12 cellular contexts compared by ENCODE assay signal in the genomic region with DNA sequence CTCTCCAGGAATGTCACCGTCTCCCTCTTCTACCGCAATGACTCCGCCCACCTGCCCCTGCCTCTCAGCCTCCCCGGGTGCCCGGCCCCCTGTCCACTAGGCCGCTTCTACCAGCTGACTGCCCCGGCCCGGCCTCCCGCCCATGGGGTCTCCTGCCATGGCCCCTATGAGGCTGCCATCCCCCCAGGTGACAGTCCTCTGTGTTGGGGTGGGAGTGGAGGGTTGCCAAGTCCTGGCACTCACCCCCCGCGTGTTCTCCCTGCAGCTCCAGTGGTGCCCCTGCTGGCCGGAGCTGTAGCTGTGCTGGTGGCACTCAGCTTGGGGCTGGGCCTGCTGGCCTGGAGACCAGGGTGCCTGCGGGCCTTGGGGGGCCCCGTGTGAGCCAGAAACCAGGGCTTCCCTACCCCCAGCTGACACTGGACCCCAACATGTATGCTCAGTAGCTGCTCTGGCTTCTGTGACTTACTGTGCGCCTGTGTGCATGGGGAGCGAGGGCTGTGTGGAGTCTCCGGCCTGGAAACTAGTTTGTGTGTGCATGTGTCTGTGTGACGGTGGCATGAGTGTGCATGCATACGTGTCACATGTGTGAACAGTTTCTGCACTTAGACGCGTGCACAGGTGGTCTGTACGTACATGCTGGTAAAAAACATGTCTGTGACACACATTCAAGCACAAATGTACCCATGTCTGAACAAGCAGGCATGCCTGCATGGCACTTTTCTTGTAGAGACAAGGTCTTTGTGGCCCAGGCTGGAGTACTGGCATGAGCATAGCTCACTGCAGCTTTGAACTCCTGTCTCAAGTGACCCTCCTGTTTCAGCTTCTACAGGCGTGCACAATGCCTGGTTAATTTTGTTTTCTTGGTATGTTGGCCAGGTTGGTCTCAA. TPM values are rescaled to one million over a fixed set of nuclear protein-coding genes. Genes with fewer than 3 reads are reported as not detected.
DNase-seq lines count a peak whose midpoint lies in the region; ATAC-seq and TF ChIP-seq lines count a peak whose summit lies in the region.
"Had no signal": no experiment of that assay in that cellular context is flagged by ENCODE, and none has a peak within 500 bp of the region (broad histone marks: within the 10 kb centered on the region; RNA-seq: fewer than 3 reads in every experiment).

No MANE protein-coding gene starts in this region.

- ATAC-seq in WTC11 (peak; percentile 28), GM18909 (IDR thresholded peaks at IDR 0.05; ENCODE audit: poor library complexity, unreplicated experiment) (no peak)

- no peak for TF ChIP-seq CTCF in WTC11 (IDR thresholded peaks at IDR 0.05)

- H3K36me3 Mint-ChIP-seq in T-helper 1 cell treated with Interleukin-12 subunit alpha and Interleukin-12 subunit beta and Interleukin-4 antibody, amounts not matched to agents 30 μg/mL and 1 μg/mL, for 36 hours (ENCODE audit: low read depth): peaks cover 5% of the 10 kb centered on the region
- peaks cover 22% of the 10 kb centered on the region for H3K36me3 Mint-ChIP-seq in WTC11
- H3K36me3 Mint-ChIP-seq: natural killer cell treated with Interleukin-12 subunit alpha and Interleukin-12 subunit beta and Interleukin-15 and Interleukin-18, amount 100 ng/mL, for 72 hours had no signal

- H3K27ac Mint-ChIP-seq in T-helper 1 cell treated with Interleukin-12 subunit alpha and Interleukin-12 subunit beta and Interleukin-4 antibody, amounts not matched to agents 30 μg/mL and 1 μg/mL, for 36 hours: peak overlapping the region; percentile 57
- peak overlapping the region; percentile 57; the same call in 1 of the 2 replicates for H3K27ac Mint-ChIP-seq in WTC11
- H3K27ac Mint-ChIP-seq: natural killer cell treated with Interleukin-12 subunit alpha and Interleukin-12 subunit beta and Interleukin-15 and Interleukin-18, amount 100 ng/mL, for 72 hours had no signal

- no peak overlapping the region for H3K4me3 Mint-ChIP-seq in T-helper 1 cell treated with Interleukin-12 subunit alpha and Interleukin-12 subunit beta and Interleukin-4 antibody, amounts not matched to agents 30 μg/mL and 1 μg/mL, for 36 hours
- no peak overlapping the region for H3K4me3 Mint-ChIP-seq in WTC11
- H3K4me3 Mint-ChIP-seq: natural killer cell treated with Interleukin-12 subunit alpha and Interleukin-12 subunit beta and Interleukin-15 and Interleukin-18, amount 100 ng/mL, for 72 hours had no signal

- no peak for DNase-seq in T-helper 1 cell
- peak; percentile 41 for DNase-seq in Jurkat, Clone E6-1 (ENCODE audit: low read depth, low spot score)
- peak; percentile 36 for DNase-seq in WTC11 (ENCODE audit: low spot score)
- peak; percentile 13 for DNase-seq in retina
- no peak for DNase-seq in dedifferentiated amniotic fluid mesenchymal stem cell (ENCODE audit: extremely low spot score)
- DNase-seq in NCI-H1048 (lab: John Stamatoyannopoulos, UW): no peak
- DNase-seq: NCI-H187, tibial artery had no signal

- H3K4me1 Mint-ChIP-seq in T-helper 1 cell treated with Interleukin-12 subunit alpha and Interleukin-12 subunit beta and Interleukin-4 antibody, amounts not matched to agents 30 μg/mL and 1 μg/mL, for 36 hours (ENCODE audit: low read depth): peaks cover 5% of the 10 kb centered on the region
- peaks cover 12% of the 10 kb centered on the region for H3K4me1 Mint-ChIP-seq in WTC11

- no peaks in the 10 kb centered on the region for H3K9me3 Mint-ChIP-seq in T-helper 1 cell treated with Interleukin-12 subunit alpha and Interleukin-12 subunit beta and Interleukin-4 antibody, amounts not matched to agents 30 μg/mL and 1 μg/mL, for 36 hours
- H3K9me3 Mint-ChIP-seq in WTC11: no peaks in the 10 kb centered on the region
- H3K9me3 Mint-ChIP-seq: natural killer cell treated with Interleukin-12 subunit alpha and Interleukin-12 subunit beta and Interleukin-15 and Interleukin-18, amount 100 ng/mL, for 72 hours had no signal

- CTCF ChIA-PET in WTC11 (lab: Charles Lee): interaction anchor here (0.6 to 5.1 kb wide), 10 partner anchors 12 to 481 kb away, joined by 3 to 38 read pairs (median 3); no protein-coding TSS in a partner anchor

- POLR2A ChIA-PET in WTC11 (lab: Charles Lee): interaction anchor here (0.6 to 1.5 kb wide), 6 partner anchors 10 to 200 kb away, joined by 3 to 6 read pairs (median 4); no protein-coding TSS in a partner anchor

- no peak overlapping the region for H3K4me3 ChIP-seq in Jurkat, Clone E6-1 (ENCODE audit: low read length)
- H3K4me3 ChIP-seq: tibial artery had no signal

- no peaks in the 10 kb centered on the region for H3K27me3 Mint-ChIP-seq in T-helper 1 cell treated with Interleukin-12 subunit alpha and Interleukin-12 subunit beta and Interleukin-4 antibody, amounts not matched to agents 30 μg/mL and 1 μg/mL, for 36 hours (ENCODE audit: low read depth)
- peaks cover 16% of the 10 kb centered on the region for H3K27me3 Mint-ChIP-seq in WTC11 (ENCODE audit: low read depth)
- H3K27me3 Mint-ChIP-seq: natural killer cell treated with Interleukin-12 subunit alpha and Interleukin-12 subunit beta and Interleukin-15 and Interleukin-18, amount 100 ng/mL, for 72 hours had no signal

TF ChIP-seq in WTC11, 78 proteins besides CTCF, POLR2A, EP300 and RAD21 (continues in another document):
- TF ChIP-seq ZNF671 (CRISPR knock-in tag; IDR thresholded peaks at IDR 0.05) (peak; percentile 1; the same call in 1 of the 2 replicates), SP1 (CRISPR knock-in tag; conservative IDR thresholded peaks at IDR 0.05) (peak; percentile 78), TP53 (CRISPR knock-in tag; IDR thresholded peaks at IDR 0.05) (peak; percentile 59; the same call in 1 of the 2 replicates), RELA (CRISPR knock-in tag; IDR thresholded peaks at IDR 0.05; ENCODE audit: borderline replicate concordance) (0 out of 2 replicates have a peak, but pooled peaks have one; percentile 69), ZNF416 (CRISPR knock-in tag; IDR thresholded peaks at IDR 0.05) (0 out of 2 replicates have a peak, but pooled peaks have one; percentile 3), NR3C1 (CRISPR knock-in tag; conservative IDR thresholded peaks at IDR 0.05; ENCODE audit: low read depth) (no peak), FOXP1 (CRISPR knock-in tag; IDR thresholded peaks at IDR 0.05; ENCODE audit: borderline replicate concordance) (peak; percentile 84), ZNF219 (CRISPR knock-in tag; IDR thresholded peaks at IDR 0.05; ENCODE audit: borderline replicate concordance) (no peak), ZNF423 (CRISPR knock-in tag; IDR thresholded peaks at IDR 0.05) (peak; percentile 31; the same call in 1 of the 2 replicates)
- TF ChIP-seq, protein P1, sequence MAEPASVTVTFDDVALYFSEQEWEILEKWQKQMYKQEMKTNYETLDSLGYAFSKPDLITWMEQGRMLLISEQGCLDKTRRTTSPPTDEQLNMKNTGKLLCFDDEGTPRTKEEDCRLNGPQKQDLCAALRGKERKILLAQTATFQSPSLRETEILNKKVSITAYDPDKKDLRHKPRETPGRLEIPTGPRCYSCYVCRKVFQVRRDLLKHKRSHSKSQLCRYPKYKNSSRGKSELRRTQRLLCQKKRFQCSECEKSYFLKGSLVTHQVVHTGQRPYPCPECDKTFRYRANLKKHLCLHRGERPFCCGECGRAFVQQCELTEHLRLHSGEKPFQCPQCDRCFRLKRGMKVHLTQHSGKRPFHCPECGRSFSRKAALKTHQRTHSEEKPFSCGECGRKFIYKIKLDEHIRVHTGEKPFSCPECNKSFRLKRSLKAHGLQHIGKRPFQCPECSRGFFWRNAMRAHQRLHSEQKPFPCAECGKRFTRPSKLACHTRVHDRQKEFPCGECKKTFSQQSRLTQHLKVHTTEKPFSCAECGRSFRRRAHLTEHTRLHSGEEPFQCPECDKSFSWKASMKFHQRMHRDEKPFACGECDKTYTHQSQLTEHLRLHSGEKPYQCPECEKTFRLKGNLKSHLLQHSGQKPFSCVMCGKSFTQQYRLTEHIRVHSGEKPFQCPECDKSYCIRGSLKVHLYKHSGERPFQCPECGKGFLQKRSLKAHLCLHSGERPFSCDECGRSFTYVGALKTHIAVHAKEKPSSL (CRISPR knock-in tag; conservative IDR thresholded peaks at IDR 0.05): no peak
- TF ChIP-seq, protein P2, sequence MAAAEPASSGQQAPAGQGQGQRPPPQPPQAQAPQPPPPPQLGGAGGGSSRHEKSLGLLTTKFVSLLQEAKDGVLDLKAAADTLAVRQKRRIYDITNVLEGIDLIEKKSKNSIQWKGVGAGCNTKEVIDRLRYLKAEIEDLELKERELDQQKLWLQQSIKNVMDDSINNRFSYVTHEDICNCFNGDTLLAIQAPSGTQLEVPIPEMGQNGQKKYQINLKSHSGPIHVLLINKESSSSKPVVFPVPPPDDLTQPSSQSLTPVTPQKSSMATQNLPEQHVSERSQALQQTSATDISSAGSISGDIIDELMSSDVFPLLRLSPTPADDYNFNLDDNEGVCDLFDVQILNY (CRISPR knock-in tag; IDR thresholded peaks at IDR 0.05): no peak; the same call in 1 of the 2 replicates

RNA-seq across cellular contexts. Expression of a gene that starts 4.8 kb away (rescaled TPM):
- not detected for polyA plus RNA-seq in Jurkat, Clone E6-1 (2012; ENCODE audit: insufficient read depth, insufficient read length)
- total RNA-seq in WTC11 (2021): not detected in 3 replicates
- total RNA-seq: dermis microvascular lymphatic vessel endothelial cell; natural killer cell treated with Interleukin-12 subunit alpha and Interleukin-12 subunit beta and Interleukin-15 and Interleukin-18, amount 100 ng/mL, for 72 hours had no signal

RNA-seq across cellular contexts. Expression of a gene that starts 24.8 kb away (rescaled TPM):
- polyA plus RNA-seq in Jurkat, Clone E6-1 (2012; ENCODE audit: insufficient read depth, insufficient read length): not detected
- not detected in 3 replicates for total RNA-seq in WTC11 (2021)
- total RNA-seq: dermis microvascular lymphatic vessel endothelial cell; natural killer cell treated with Interleukin-12 subunit alpha and Interleukin-12 subunit beta and Interleukin-15 and Interleukin-18, amount 100 ng/mL, for 72 hours had no signal

RNA-seq across cellular contexts. Expression of a gene that starts 28.6 kb away (rescaled TPM):
- polyA plus RNA-seq in Jurkat, Clone E6-1 (2012; ENCODE audit: insufficient read depth, insufficient read length): 4.6 TPM
- 3.9 to 6.0 TPM (median 5.4 TPM) in 3 replicates for total RNA-seq in WTC11 (2021)
- total RNA-seq: dermis microvascular lymphatic vessel endothelial cell; natural killer cell treated with Interleukin-12 subunit alpha and Interleukin-12 subunit beta and Interleukin-15 and Interleukin-18, amount 100 ng/mL, for 72 hours had no signal

RNA-seq across cellular contexts. Expression of a gene that starts 38.4 kb away (rescaled TPM):
- not detected for polyA plus RNA-seq in Jurkat, Clone E6-1 (2012; ENCODE audit: insufficient read depth, insufficient read length)
- total RNA-seq in WTC11 (2021): not detected in 3 replicates
- total RNA-seq: dermis microvascular lymphatic vessel endothelial cell; natural killer cell treated with Interleukin-12 subunit alpha and Interleukin-12 subunit beta and Interleukin-15 and Interleukin-18, amount 100 ng/mL, for 72 hours had no signal

RNA-seq across cellular contexts. Expression of a gene that starts 59.7 kb away (rescaled TPM):
- polyA plus RNA-seq in Jurkat, Clone E6-1 (2012; ENCODE audit: insufficient read depth, insufficient read length): not detected
- total RNA-seq in WTC11 (2021): 0.13 to 0.25 TPM (median 0.16 TPM) in 3 replicates
- total RNA-seq: dermis microvascular lymphatic vessel endothelial cell; natural killer cell treated with Interleukin-12 subunit alpha and Interleukin-12 subunit beta and Interleukin-15 and Interleukin-18, amount 100 ng/mL, for 72 hours had no signal

Comparison
In these comparisons a context has a peak if more than half of its experiments do, and no peak if none do; other contexts are left out.
1. DNase-seq: peak in Jurkat, Clone E6-1 (single experiment), WTC11 (single experiment) and retina (single experiment); none in T-helper 1 cell (0 of 5), dedifferentiated amniotic fluid mesenchymal stem cell (single experiment) and NCI-H1048 (single experiment).